ENCODE assay signal across 8 cellular contexts in the genomic region with DNA sequence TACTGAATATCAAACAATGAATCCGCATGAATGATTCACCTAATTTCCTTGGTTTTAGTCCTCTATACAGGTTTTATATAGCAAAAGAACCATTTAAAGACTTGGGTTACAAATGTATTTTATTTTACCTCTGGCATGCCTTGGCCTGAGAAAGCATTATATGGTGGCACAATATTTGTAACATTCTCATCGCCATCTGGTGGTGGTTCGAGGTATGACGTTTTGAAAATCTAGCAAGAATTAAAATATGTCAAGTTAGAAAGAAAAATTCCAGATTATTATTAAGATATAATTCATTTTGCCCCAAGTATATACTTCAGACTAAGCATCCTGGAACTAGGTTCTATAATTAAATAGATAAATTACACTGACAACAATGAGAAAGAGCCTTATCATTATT.
DNase-seq lines count a peak whose midpoint lies in the region; ATAC-seq and TF ChIP-seq lines count a peak whose summit lies in the region.
"Not testable (repeated sequence)": the region's sequence is repeated elsewhere in the genome, so short reads cannot be mapped to it uniquely, and the experiment has no call there.

No MANE protein-coding gene starts in this region.

- not testable (repeated sequence) for H3K36me3 Mint-ChIP-seq in activated naive CD8-positive, alpha-beta T cell treated with anti-CD3 and anti-CD28 coated beads, Interleukin-2, amount 50 U/mL, for 24 hours (ENCODE audit: low read depth)

- intact Hi-C loops in A673 (cut with micrococcal nuclease; ENCODE audit: unreplicated experiment), result not testable (repeated sequence)

- not testable (repeated sequence) for H3K4me3 Mint-ChIP-seq in activated naive CD8-positive, alpha-beta T cell treated with anti-CD3 and anti-CD28 coated beads, Interleukin-2, amount 50 U/mL, for 24 hours

- not testable (repeated sequence) for H3K4me3 ChIP-seq in A673 (ENCODE audit: low read depth, low read length, poor library complexity, severe bottlenecking); GM12865 (ENCODE audit: low read depth, low read length); WERI-Rb-1 (ENCODE audit: low read depth, low read length)

- not testable (repeated sequence) for BruUV-seq in A673 (replicated peaks; lab: Mats Ljungman, UMichigan)

- TF ChIP-seq CTCF in A673 (conservative IDR thresholded peaks at IDR 0.05; ENCODE audit: low read depth, low read length), result peak; percentile 46
- peak; percentile 30 for TF ChIP-seq CTCF in GM12865 (IDR thresholded peaks at IDR 0.05; ENCODE audit: insufficient read depth, low read depth, low read length, missing control alignments)
- 0 out of 2 replicates have a peak, but pooled peaks have one; percentile 19 for TF ChIP-seq CTCF in WERI-Rb-1 (IDR thresholded peaks at IDR 0.05; ENCODE audit: low read depth, low read length)

- H3K27ac Mint-ChIP-seq in activated naive CD8-positive, alpha-beta T cell treated with anti-CD3 and anti-CD28 coated beads, Interleukin-2, amount 50 U/mL, for 24 hours, result not testable (repeated sequence)

- H3K27ac ChIP-seq in A673 (ENCODE audit: low read depth, low read length, poor library complexity, severe bottlenecking); WERI-Rb-1: not testable (repeated sequence)

- DNase-seq in A673 (ENCODE audit: low spot score), result not testable (repeated sequence)
- DNase-seq in GM12865 (ENCODE audit: low read depth) (peak; percentile 13), NAMALWA (ENCODE audit: low spot score) (peak; percentile 16), WERI-Rb-1 (peak; percentile 7), erythroblast (lab: John Stamatoyannopoulos, UW) (peak; percentile 0 to 22), lung microvascular endothelial cell (ENCODE audit: low read depth in 2 of 2) (peak; percentile 23 to 42)
- peak; percentile 30 for DNase-seq in activated naive CD8-positive, alpha-beta T cell treated with anti-CD3 and anti-CD28 coated beads, Interleukin-2, amount 50 U/mL, for 24 hours
- peak; percentile 50 for DNase-seq in stimulated activated CD4-positive, alpha-beta T cell treated with anti-CD3 and anti-CD28 coated beads, Interleukin-15, amount 100 ng/mL, for 24 hours

- not testable (repeated sequence) for H3K4me1 ChIP-seq in A673 (ENCODE audit: insufficient read depth, low read length, poor library complexity, severe bottlenecking)

- H3K4me1 Mint-ChIP-seq in activated naive CD8-positive, alpha-beta T cell treated with anti-CD3 and anti-CD28 coated beads, Interleukin-2, amount 50 U/mL, for 24 hours, result not testable (repeated sequence)

- not testable (repeated sequence) for H3K36me3 ChIP-seq in A673 (ENCODE audit: insufficient read depth, low read length, poor library complexity, severe bottlenecking); WERI-Rb-1

- not testable (repeated sequence) for H3K27me3 Mint-ChIP-seq in activated naive CD8-positive, alpha-beta T cell treated with anti-CD3 and anti-CD28 coated beads, Interleukin-2, amount 50 U/mL, for 24 hours

- ATAC-seq in activated naive CD8-positive, alpha-beta T cell treated with anti-CD3 and anti-CD28 coated beads, Interleukin-2, amount 50 U/mL, for 24 hours, result not testable (repeated sequence)

- CTCF ChIA-PET in A673 (lab: Charles Lee), result not testable (repeated sequence)

- H3K27me3 ChIP-seq in A673 (replicated peaks; ENCODE audit: insufficient read depth, low read depth, low read length, poor library complexity); WERI-Rb-1 (ENCODE audit: insufficient read depth, low read depth, severe bottlenecking): not testable (repeated sequence)

- POLR2A ChIA-PET in A673 (lab: Charles Lee; ENCODE audit: low non-redundant PET), result not testable (repeated sequence)

- not testable (repeated sequence) for TF ChIP-seq POLR2A in erythroblast (IDR thresholded peaks at IDR 0.05; ENCODE audit: low read length)

- not testable (repeated sequence) for H3K9me3 Mint-ChIP-seq in activated naive CD8-positive, alpha-beta T cell treated with anti-CD3 and anti-CD28 coated beads, Interleukin-2, amount 50 U/mL, for 24 hours

- H3K9me3 ChIP-seq in A673 (ENCODE audit: low read depth, low read length, poor library complexity, severe bottlenecking); WERI-Rb-1 (ENCODE audit: severe bottlenecking): not testable (repeated sequence)
